ENCODE assay signal across 21 cellular contexts in the genomic region with DNA sequence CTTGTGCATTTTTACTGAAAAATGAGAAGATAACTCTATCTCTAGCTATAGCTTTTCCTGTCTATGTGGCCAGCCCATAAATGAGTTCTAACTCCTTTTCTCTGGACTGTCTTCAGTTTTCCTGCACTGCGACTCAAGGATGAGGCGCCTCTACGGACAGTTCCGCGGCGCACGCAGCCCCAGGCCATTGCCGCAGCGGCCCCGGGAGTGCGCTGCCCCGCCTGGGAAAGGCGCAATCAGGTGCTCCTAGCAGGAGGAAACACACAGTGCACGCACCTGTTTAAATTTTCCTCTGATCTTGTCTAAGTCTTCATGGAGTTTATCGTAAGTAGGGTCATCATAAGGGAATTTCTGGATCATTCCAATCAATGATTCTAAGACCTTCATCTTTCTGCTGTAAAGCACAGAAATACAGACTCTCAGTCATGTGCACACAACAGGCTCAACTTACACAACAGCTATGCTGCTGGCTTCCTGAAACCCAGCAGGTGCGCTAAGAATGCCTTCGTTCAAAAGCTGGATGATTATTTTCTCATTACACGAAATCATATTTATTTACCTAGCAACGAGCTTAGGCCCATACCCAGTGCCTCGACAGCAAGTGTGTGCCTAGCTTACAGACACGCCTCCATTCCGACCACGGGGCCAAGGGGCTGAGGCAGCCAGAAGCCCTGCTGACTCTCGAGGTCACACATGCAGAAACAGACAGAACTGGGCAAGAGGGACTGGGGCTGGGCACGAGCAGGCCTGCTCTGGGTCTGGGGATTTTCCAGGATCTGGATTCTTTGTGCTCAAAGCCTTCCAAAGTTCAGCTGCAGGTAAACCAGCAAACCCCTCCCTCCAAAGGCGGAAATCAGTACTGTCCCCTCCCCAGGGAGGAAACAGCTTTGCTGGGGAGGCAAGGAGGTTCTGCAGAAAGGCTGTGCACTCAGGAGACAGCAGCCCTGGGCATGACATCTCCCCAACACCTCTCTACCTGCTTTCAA. TPM values are rescaled to one million over a fixed set of nuclear protein-coding genes. Genes with fewer than 3 reads are reported as not detected.
A peak's percentile ranks its signal among the peaks of the same experiment; 100 is the strongest.
DNase-seq lines count a peak whose midpoint lies in the region; ATAC-seq and TF ChIP-seq lines count a peak whose summit lies in the region.
"Had no signal": no experiment of that assay in that cellular context is flagged by ENCODE, and none has a peak within 500 bp of the region (broad histone marks: within the 10 kb centered on the region; RNA-seq: fewer than 3 reads in every experiment).

No MANE protein-coding gene starts in this region.

- H3K9ac ChIP-seq in BLaER1 = peak overlapping the region; percentile 69

- H3K9me3 Mint-ChIP-seq in WTC11 = no peaks in the 10 kb centered on the region
- H3K9me3 Mint-ChIP-seq: activated naive CD4-positive, alpha-beta T cell treated with anti-CD3 and anti-CD28 coated beads, Interleukin-2, amount 50 U/mL, for 24 hours; natural killer cell treated with Interleukin-12 subunit alpha and Interleukin-12 subunit beta and Interleukin-15 and Interleukin-18, amount 100 ng/mL, for 72 hours; T-helper 2 cell treated with Interferon-gamma antibody and Interleukin-4, amounts not matched to agents 5 μg/mL and 100 μg/mL, for 36 hours had no signal

- peaks cover 34% of the 10 kb centered on the region for H3K36me3 Mint-ChIP-seq in WTC11

- DNase-seq in HuH-7 (ENCODE audit: low spot score) (peak; percentile 74), WTC11 (ENCODE audit: low spot score) (no peak), left colon (peak in 1 of 2 donors; percentile 20), MV-4-11 (lab: John Stamatoyannopoulos, UW) (no peak), ascending aorta (ENCODE audit: low spot score in 2 of 2) (no peak)
- DNase-seq: activated CD4-positive, alpha-beta T cell treated with anti-CD3 and anti-CD28 coated beads for 1 hour; activated CD8-positive, alpha-beta memory T cell treated with anti-CD3 and anti-CD28 coated beads, Interleukin-2, amount 50 U/mL, for 4 hours; effector CD8-positive, alpha-beta T cell; Karpas-422; lower lobe of right lung; NCI-H187; stimulated activated CD4-positive, alpha-beta T cell treated with anti-CD3 and anti-CD28 coated beads, Interleukin-15, amount 100 ng/mL, for 24 hours had no signal

- no peaks in the 10 kb centered on the region for H3K27me3 Mint-ChIP-seq in WTC11 (ENCODE audit: low read depth)
- H3K27me3 Mint-ChIP-seq: activated naive CD4-positive, alpha-beta T cell treated with anti-CD3 and anti-CD28 coated beads, Interleukin-2, amount 50 U/mL, for 24 hours; natural killer cell treated with Interleukin-12 subunit alpha and Interleukin-12 subunit beta and Interleukin-15 and Interleukin-18, amount 100 ng/mL, for 72 hours had no signal

- H3K27ac Mint-ChIP-seq in WTC11 = no peak overlapping the region
- H3K27ac Mint-ChIP-seq: activated naive CD4-positive, alpha-beta T cell treated with anti-CD3 and anti-CD28 coated beads, Interleukin-2, amount 50 U/mL, for 24 hours; natural killer cell treated with Interleukin-12 subunit alpha and Interleukin-12 subunit beta and Interleukin-15 and Interleukin-18, amount 100 ng/mL, for 72 hours; T-helper 2 cell treated with Interferon-gamma antibody and Interleukin-4, amounts not matched to agents 5 μg/mL and 100 μg/mL, for 36 hours had no signal

- H3K36me3 ChIP-seq in BLaER1 (peaks cover 71% of the 10 kb centered on the region), ascending aorta (peaks cover 51 to 79% of the 10 kb centered on the region in 2 donors)
- H3K36me3 ChIP-seq: breast epithelium had no signal

- H3K27me3 ChIP-seq in BLaER1 (no peaks in the 10 kb centered on the region), ascending aorta (no peaks in the 10 kb centered on the region)
- H3K27me3 ChIP-seq: breast epithelium had no signal

- peaks cover 96% of the 10 kb centered on the region for H4K20me1 ChIP-seq in BLaER1

- H3K9me3 ChIP-seq in BLaER1 (no peaks in the 10 kb centered on the region), ascending aorta (no peaks in the 10 kb centered on the region)
- H3K9me3 ChIP-seq: breast epithelium, lower lobe of right lung had no signal

- peaks cover 8% of the 10 kb centered on the region for H3K4me1 Mint-ChIP-seq in WTC11

- POLR2A ChIA-PET in WTC11 (lab: Charles Lee) = no interaction called here

- ATAC-seq in WTC11 (no peak), left colon (peak; percentile 49), HG03108 (IDR thresholded peaks at IDR 0.05; ENCODE audit: unreplicated experiment) (no peak), HG03520 (IDR thresholded peaks at IDR 0.05; ENCODE audit: unreplicated experiment) (no peak)
- ATAC-seq: lower lobe of right lung; natural killer cell treated with Interleukin-12 subunit alpha and Interleukin-12 subunit beta and Interleukin-15 and Interleukin-18, amount 100 ng/mL, for 72 hours had no signal

- no peak overlapping the region for H3K4me3 Mint-ChIP-seq in WTC11
- H3K4me3 Mint-ChIP-seq: activated naive CD4-positive, alpha-beta T cell treated with anti-CD3 and anti-CD28 coated beads, Interleukin-2, amount 50 U/mL, for 24 hours; natural killer cell treated with Interleukin-12 subunit alpha and Interleukin-12 subunit beta and Interleukin-15 and Interleukin-18, amount 100 ng/mL, for 72 hours; T-helper 2 cell treated with Interferon-gamma antibody and Interleukin-4, amounts not matched to agents 5 μg/mL and 100 μg/mL, for 36 hours had no signal

- no peak overlapping the region for H3K4me3 ChIP-seq in BLaER1
- H3K4me3 ChIP-seq in ascending aorta = no peak overlapping the region
- H3K4me3 ChIP-seq: breast epithelium, lower lobe of right lung had no signal

- no peak for TF ChIP-seq CTCF in WTC11 (IDR thresholded peaks at IDR 0.05)
- no peak for TF ChIP-seq CTCF in ascending aorta (IDR thresholded peaks at IDR 0.05)

- peak overlapping the region; percentile 52 for H3K4me2 ChIP-seq in BLaER1

- CTCF ChIA-PET in WTC11 (lab: Charles Lee) = interaction anchor here (1.5 to 2.4 kb wide), 3 partner anchors 12 to 566 kb away, joined by 3 to 13 read pairs (median 5); no protein-coding TSS in a partner anchor

- intact Hi-C loops in left colon (cut with DNase I, micrococcal nuclease) (no loop called here), ascending aorta (cut with DNase I) (no loop called here)

- H3K4me1 ChIP-seq in BLaER1 (peaks cover 63% of the 10 kb centered on the region), ascending aorta (peaks cover 0 to 5% of the 10 kb centered on the region in 2 donors)
- H3K4me1 ChIP-seq: breast epithelium had no signal

- H3K27ac ChIP-seq in BLaER1 = no peak overlapping the region
- H3K27ac ChIP-seq in ascending aorta = no peak overlapping the region
- H3K27ac ChIP-seq: breast epithelium, lower lobe of right lung had no signal

TF ChIP-seq in WTC11, 78 proteins besides CTCF, POLR2A, EP300 and RAD21:
- TF ChIP-seq ZBTB21 (CRISPR knock-in tag; IDR thresholded peaks at IDR 0.05; ENCODE audit: borderline replicate concordance) = no peak
- peak; percentile 64; the same call in 1 of the 2 replicates for TF ChIP-seq GABPB1 (CRISPR knock-in tag; IDR thresholded peaks at IDR 0.05)
TF ChIP-seq in WTC11: peak in this region for 1.

RNA-seq across cellular contexts. Expression of gene LTO1, which starts 7.2 kb away (rescaled TPM):
- total RNA-seq in WTC11 (2021) (20.5 to 27.5 TPM (median 20.6 TPM) in 3 replicates), left colon (10 to 100 TPM; 21.2 to 21.7 TPM), ascending aorta (10.2 TPM)

RNA-seq across cellular contexts. Expression of gene CCND1, which starts 27.0 kb away (rescaled TPM):
- total RNA-seq in WTC11 (2021) = 212 to 224 TPM (median 224 TPM) in 3 replicates
- 10 to 100 TPM; 56.5 to 83.5 TPM for total RNA-seq in left colon
- 90.6 TPM for total RNA-seq in ascending aorta

RNA-seq across cellular contexts. Expression of gene FGF19, which starts 35.9 kb away (rescaled TPM):
- total RNA-seq in WTC11 (2021) (17.6 to 19.3 TPM (median 18.6 TPM) in 3 replicates), left colon (not detected), ascending aorta (not detected)
- total RNA-seq: breast epithelium; fibroblast of villous mesenchyme; lower lobe of right lung; natural killer cell treated with Interleukin-12 subunit alpha and Interleukin-12 subunit beta and Interleukin-15 and Interleukin-18, amount 100 ng/mL, for 72 hours; pulmonary artery endothelial cell had no signal

Comparison
In these comparisons a context has a peak if more than half of its experiments do, and no peak if none do; other contexts are left out.
1. RNA of gene FGF19, which starts 35.9 kb away (total RNA-seq): 17.6 to 19.3 TPM in WTC11; not detected in left colon and not detected in ascending aorta (single experiment); every median in the first group is over 10 times any median in the second.